Comparison of ENCODE assay signal across 24 cellular contexts in genomic region chr9:88498880-88499279, GRCh38. TPM values are rescaled to one million over a fixed set of nuclear protein-coding genes. Genes with fewer than 3 reads are reported as not detected.
"Had no signal": no experiment of that assay in that cellular context is flagged by ENCODE, and none has a peak within 500 bp of the region (broad histone marks: within the 10 kb centered on the region; RNA-seq: fewer than 3 reads in every experiment).

No MANE protein-coding gene starts in this region.

- DNase-seq: activated B cell treated with CpG ODN at 0.5 μM for 24 hours; activated CD4-positive, alpha-beta memory T cell treated with anti-CD3 and anti-CD28 coated beads for 36 hours; activated CD4-positive, alpha-beta T cell treated with anti-CD3 and anti-CD28 coated beads, Interleukin-2, amount 10 ng/mL, durations not matched to agents 7 days and 5 days; activated CD8-positive, alpha-beta memory T cell treated with anti-CD3 and anti-CD28 coated beads for 24 hours; activated gamma-delta T cell; activated naive CD4-positive, alpha-beta T cell treated with anti-CD3 and anti-CD28 coated beads for 36 hours; activated T-cell treated with anti-CD3 and anti-CD28 coated beads, Interleukin-2, amount 50 U/mL, for 48 hours; brain microvascular endothelial cell; KG1; NCI-H1048; NCI-H146; NCI-H187 treated with DMSO at 0.1 percent for 48 hours; NCI-H2081 treated with DMSO at 0.1 percent for 48 hours; NCI-H446; NCI-H524; Peyer's patch; SHP77 treated with DMSO at 0.1 percent for 48 hours; T-helper 17 cell; T-helper 9 cell had no signal

- H3K4me3 Mint-ChIP-seq: activated B cell treated with CpG ODN at 0.5 μM for 24 hours; activated CD4-positive, alpha-beta memory T cell treated with anti-CD3 and anti-CD28 coated beads for 36 hours; activated CD4-positive, alpha-beta T cell treated with anti-CD3 and anti-CD28 coated beads, Interleukin-2, amount 10 ng/mL, durations not matched to agents 7 days and 5 days; activated naive CD4-positive, alpha-beta T cell treated with anti-CD3 and anti-CD28 coated beads for 36 hours; activated naive CD8-positive, alpha-beta T cell; activated T-helper 17 cell treated with anti-CD3 and anti-CD28 coated beads, Interleukin-2, amount 50 U/mL, for 72 hours; T-helper 17 cell had no signal

- H3K4me3 ChIP-seq: Peyer's patch had no signal

- H3K27ac ChIP-seq: brain microvascular endothelial cell, Peyer's patch, RWPE1 had no signal

- H3K9me3 Mint-ChIP-seq: activated B cell treated with CpG ODN at 0.5 μM for 24 hours; activated CD4-positive, alpha-beta memory T cell treated with anti-CD3 and anti-CD28 coated beads for 36 hours; activated CD4-positive, alpha-beta T cell treated with anti-CD3 and anti-CD28 coated beads, Interleukin-2, amount 10 ng/mL, durations not matched to agents 7 days and 5 days; activated naive CD4-positive, alpha-beta T cell treated with anti-CD3 and anti-CD28 coated beads for 36 hours; activated T-helper 17 cell treated with anti-CD3 and anti-CD28 coated beads, Interleukin-2, amount 50 U/mL, for 72 hours; IgD-negative memory B cell had no signal

- H3K27ac Mint-ChIP-seq: activated B cell treated with CpG ODN at 0.5 μM for 24 hours; activated CD4-positive, alpha-beta memory T cell treated with anti-CD3 and anti-CD28 coated beads for 36 hours; activated CD4-positive, alpha-beta T cell treated with anti-CD3 and anti-CD28 coated beads, Interleukin-2, amount 10 ng/mL, durations not matched to agents 7 days and 5 days; activated naive CD4-positive, alpha-beta T cell treated with anti-CD3 and anti-CD28 coated beads for 36 hours; activated naive CD8-positive, alpha-beta T cell; activated T-helper 17 cell treated with anti-CD3 and anti-CD28 coated beads, Interleukin-2, amount 50 U/mL, for 72 hours; T-helper 17 cell had no signal

- H3K27me3 Mint-ChIP-seq: activated B cell treated with CpG ODN at 0.5 μM for 24 hours; activated CD4-positive, alpha-beta memory T cell treated with anti-CD3 and anti-CD28 coated beads for 36 hours; activated CD4-positive, alpha-beta T cell treated with anti-CD3 and anti-CD28 coated beads, Interleukin-2, amount 10 ng/mL, durations not matched to agents 7 days and 5 days; activated naive CD8-positive, alpha-beta T cell; activated T-helper 17 cell treated with anti-CD3 and anti-CD28 coated beads, Interleukin-2, amount 50 U/mL, for 72 hours; T-helper 17 cell had no signal

- H3K36me3 ChIP-seq: brain microvascular endothelial cell, Peyer's patch had no signal

- H3K9me3 ChIP-seq: Peyer's patch had no signal

- ATAC-seq: activated T-helper 17 cell treated with anti-CD3 and anti-CD28 coated beads, Interleukin-2, amount 50 U/mL, for 72 hours; T-helper 17 cell had no signal

- H3K36me3 Mint-ChIP-seq: activated CD4-positive, alpha-beta memory T cell treated with anti-CD3 and anti-CD28 coated beads for 36 hours; activated naive CD8-positive, alpha-beta T cell; IgD-negative memory B cell had no signal

- H3K4me1 ChIP-seq: Peyer's patch had no signal

- H3K27me3 ChIP-seq: brain microvascular endothelial cell, Peyer's patch had no signal

- H3K4me1 Mint-ChIP-seq: activated B cell treated with CpG ODN at 0.5 μM for 24 hours; activated CD4-positive, alpha-beta T cell treated with anti-CD3 and anti-CD28 coated beads, Interleukin-2, amount 10 ng/mL, durations not matched to agents 7 days and 5 days; activated T-helper 17 cell treated with anti-CD3 and anti-CD28 coated beads, Interleukin-2, amount 50 U/mL, for 72 hours; IgD-negative memory B cell; T-helper 17 cell had no signal

RNA-seq across cellular contexts. Expression of gene NXNL2, which starts 36.1 kb away (rescaled TPM):
- total RNA-seq: activated B cell treated with CpG ODN at 0.5 μM for 24 hours; activated CD4-positive, alpha-beta memory T cell treated with anti-CD3 and anti-CD28 coated beads for 36 hours; activated CD4-positive, alpha-beta T cell treated with anti-CD3 and anti-CD28 coated beads, Interleukin-2, amount 10 ng/mL, durations not matched to agents 7 days and 5 days; activated naive CD4-positive, alpha-beta T cell treated with anti-CD3 and anti-CD28 coated beads for 36 hours; activated T-helper 17 cell treated with anti-CD3 and anti-CD28 coated beads, Interleukin-2, amount 50 U/mL, for 72 hours; Peyer's patch; SK-MEL-5; T-helper 17 cell had no signal
- polyA plus RNA-seq: IgD-negative memory B cell had no signal
